In the genomic region with DNA sequence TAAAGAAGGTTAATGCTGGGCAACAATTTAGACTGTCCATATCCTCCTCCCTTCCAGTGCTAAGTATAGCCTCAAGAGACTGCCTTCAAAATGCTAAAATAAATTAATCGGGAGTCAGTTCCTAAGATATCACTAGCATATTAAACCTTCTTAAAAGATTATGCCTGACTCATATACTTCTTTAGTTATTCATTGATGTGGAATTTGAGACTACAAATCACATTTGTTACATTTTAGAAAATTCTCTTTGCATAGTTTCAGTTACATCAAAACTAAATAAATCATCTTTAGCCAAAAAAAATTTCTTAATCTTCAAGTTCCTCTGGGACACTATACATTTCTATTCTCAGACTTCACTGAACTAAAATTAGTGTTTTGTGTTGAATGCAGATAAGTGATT, we compare ENCODE assay signal across 18 cellular contexts.
"Had no signal": no experiment of that assay in that cellular context is flagged by ENCODE, and none has a peak within 500 bp of the region (broad histone marks: within the 10 kb centered on the region; RNA-seq: fewer than 3 reads in every experiment).

No MANE protein-coding gene starts in this region.

- H3K9ac ChIP-seq: neural progenitor cell had no signal

- H3K9me3 ChIP-seq: colonic mucosa, esophagus muscularis mucosa, pancreas, sigmoid colon had no signal

- H3K4me1 ChIP-seq: colonic mucosa, neural progenitor cell, pancreas, sigmoid colon had no signal

- DNase-seq: activated CD4-positive, alpha-beta T cell treated with anti-CD3 and anti-CD28 coated beads for 1 hour; activated CD4-positive, alpha-beta T cell treated with anti-CD3 and anti-CD28 coated beads, Interleukin-2, amount 50 U/mL, for 4 hours; activated naive CD4-positive, alpha-beta T cell treated with anti-CD3 and anti-CD28 coated beads, Interleukin-2, amount 10 ng/mL, durations not matched to agents 7 days and 5 days; colonic mucosa; effector CD4-positive, alpha-beta T cell; islet precursor cell; midbrain; naive B cell; pancreas; sigmoid colon; T-helper 1 cell; T1000 had no signal

- H3K27me3 ChIP-seq: colonic mucosa, esophagus muscularis mucosa, neural progenitor cell, pancreas, sigmoid colon had no signal

- H3K4me3 ChIP-seq: colonic mucosa, esophagus muscularis mucosa, neural progenitor cell, pancreas, sigmoid colon had no signal

- H3K27ac ChIP-seq: colonic mucosa, esophagus muscularis mucosa, neural progenitor cell, pancreas, sigmoid colon, VCaP had no signal

- H3K4me2 ChIP-seq: neural progenitor cell had no signal

- H3K36me3 ChIP-seq: colonic mucosa, esophagus muscularis mucosa, neural progenitor cell, pancreas, sigmoid colon had no signal

- H2AFZ ChIP-seq: neural progenitor cell had no signal

- ATAC-seq: activated T-helper 17 cell treated with anti-CD3 and anti-CD28 coated beads, Interleukin-2, amount 50 U/mL, for 72 hours; left lobe of liver; pancreas; stimulated activated effector memory CD8-positive, alpha-beta T cell treated with anti-CD3 and anti-CD28 coated beads, Interleukin-12 subunit alpha, Interleukin-12 subunit beta, amount 100 ng/mL, for 72 hours had no signal
